In genomic region chr3:111285188-111285547, GRCh38 we compare ENCODE assay signal across 27 cellular contexts.
"Had no signal": no experiment of that assay in that cellular context is flagged by ENCODE, and none has a peak within 500 bp of the region (broad histone marks: within the 10 kb centered on the region; RNA-seq: fewer than 3 reads in every experiment).

No MANE protein-coding gene starts in this region.

- ATAC-seq: esophagus mucosa; gastrocnemius medialis; left lobe of liver; natural killer cell; right lobe of liver; stimulated activated naive CD8-positive, alpha-beta T cell treated with anti-CD3 and anti-CD28 coated beads, Interleukin-15, amount 100 ng/mL, for 72 hours; upper lobe of right lung had no signal

- H3K4me1 Mint-ChIP-seq: endodermal cell, memory B cell had no signal

- H3K27me3 Mint-ChIP-seq: progenitor cell of endocrine pancreas; stimulated activated naive CD8-positive, alpha-beta T cell treated with anti-CD3 and anti-CD28 coated beads, Interleukin-15, amount 100 ng/mL, for 72 hours had no signal

- H3K27me3 ChIP-seq: gastrocnemius medialis, hepatocyte, neutrophil, pancreas, right lobe of liver, suprapubic skin, transverse colon, upper lobe of right lung, uterus had no signal

- H3K4me1 ChIP-seq: gastrocnemius medialis, pancreas, right lobe of liver, suprapubic skin, transverse colon, upper lobe of right lung, uterus had no signal

- DNase-seq: effector CD8-positive, alpha-beta T cell; endodermal cell; foreskin fibroblast; gastrocnemius medialis; kidney; natural killer cell; pancreas; right lobe of liver; stimulated activated CD4-positive, alpha-beta T cell treated with anti-CD3 and anti-CD28 coated beads, Interleukin-12 subunit alpha, Interleukin-12 subunit beta, amount 100 ng/mL, for 4 hours; stimulated activated CD4-positive, alpha-beta T cell treated with anti-CD3 and anti-CD28 coated beads, Interleukin-1b, Interleukin-23, amount 100 ng/mL, for 48 hours; stimulated activated CD4-positive, alpha-beta T cell treated with anti-CD3 and anti-CD28 coated beads, Interleukin-4, amount 100 ng/mL, for 1 hour; stimulated activated CD8-positive, alpha-beta memory T cell treated with anti-CD3 and anti-CD28 coated beads, Interleukin-4, amount 100 ng/mL, for 48 hours; stimulated activated naive CD4-positive, alpha-beta T cell; stimulated activated naive CD8-positive, alpha-beta T cell treated with anti-CD3 and anti-CD28 coated beads, Interleukin-15, amount 100 ng/mL, for 72 hours; transverse colon; upper lobe of right lung; uterus had no signal

- H2AFZ ChIP-seq: hepatocyte had no signal

- H3K9me3 Mint-ChIP-seq: endodermal cell; memory B cell; natural killer cell; stimulated activated naive CD8-positive, alpha-beta T cell treated with anti-CD3 and anti-CD28 coated beads, Interleukin-15, amount 100 ng/mL, for 72 hours had no signal

- H3K4me3 ChIP-seq: gastrocnemius medialis, hepatocyte, lung, pancreas, right lobe of liver, smooth muscle cell, suprapubic skin, transverse colon, upper lobe of right lung, uterus had no signal

- H3K79me2 ChIP-seq: hepatocyte had no signal

- H3K4me2 ChIP-seq: hepatocyte, smooth muscle cell had no signal

- H3K27ac Mint-ChIP-seq: endodermal cell; memory B cell; natural killer cell; progenitor cell of endocrine pancreas; stimulated activated naive CD8-positive, alpha-beta T cell treated with anti-CD3 and anti-CD28 coated beads, Interleukin-15, amount 100 ng/mL, for 72 hours had no signal

- H3K9me3 ChIP-seq: gastrocnemius medialis, neutrophil, pancreas, right lobe of liver, suprapubic skin, transverse colon, upper lobe of right lung, uterus had no signal

- H3K36me3 ChIP-seq: gastrocnemius medialis, neutrophil, pancreas, right lobe of liver, suprapubic skin, transverse colon, upper lobe of right lung, uterus had no signal

- H3K27ac ChIP-seq: epithelial cell of prostate, gastrocnemius medialis, hepatocyte, neutrophil, pancreas, right lobe of liver, suprapubic skin, transverse colon, upper lobe of right lung, uterus had no signal

- H3K4me3 Mint-ChIP-seq: endodermal cell; memory B cell; natural killer cell; stimulated activated naive CD8-positive, alpha-beta T cell treated with anti-CD3 and anti-CD28 coated beads, Interleukin-15, amount 100 ng/mL, for 72 hours had no signal

- H3K36me3 Mint-ChIP-seq: memory B cell, natural killer cell had no signal
